ENCODE assay signal across 10 cellular contexts in genomic region chr3:11844891-11845290, GRCh38. TPM values are rescaled to one million over a fixed set of nuclear protein-coding genes. Genes with fewer than 3 reads are reported as not detected.
DNase-seq lines count a peak whose midpoint lies in the region; ATAC-seq and TF ChIP-seq lines count a peak whose summit lies in the region.
"Had no signal": no experiment of that assay in that cellular context is flagged by ENCODE, and none has a peak within 500 bp of the region (broad histone marks: within the 10 kb centered on the region; RNA-seq: fewer than 3 reads in every experiment).

No MANE protein-coding gene starts in this region.

- H3K27me3 ChIP-seq in left ventricle myocardium inferior (ENCODE audit: low read depth) (no peaks in the 10 kb centered on the region), iPS-18a (ENCODE audit: control insufficient read depth, insufficient read depth, low read length) (peaks cover 15% of the 10 kb centered on the region), subcutaneous abdominal adipose tissue (ENCODE audit: control insufficient read depth in 5 of 5, insufficient read depth in 4 of 5, low read length in 5 of 5) (no peaks in the 10 kb centered on the region), gastroesophageal sphincter (no peaks in the 10 kb centered on the region)
- H3K27me3 ChIP-seq: colonic mucosa had no signal

- DNase-seq in left ventricle myocardium inferior (no peak), Right ventricle myocardium superior (no peak), activated B cell treated with CpG ODN at 0.5 μM for 24 hours (no peak), GM19240 (ENCODE audit: insufficient read length, low spot score) (no peak), GM13976 (ENCODE audit: low spot score) (no peak)
- DNase-seq: colonic mucosa, NCI-H524 had no signal

- H3K27ac ChIP-seq in left ventricle myocardium inferior (replicated peaks) (no peak overlapping the region), iPS-18a (ENCODE audit: low read length) (no peak overlapping the region), subcutaneous abdominal adipose tissue (ENCODE audit: low read depth, low read length) (no peak overlapping the region), gastroesophageal sphincter (no peak overlapping the region)
- H3K27ac ChIP-seq: colonic mucosa had no signal

- H3K4me3 ChIP-seq in left ventricle myocardium inferior (peak overlapping the region; percentile 87), iPS-18a (ENCODE audit: low read length) (peak overlapping the region; percentile 95), subcutaneous abdominal adipose tissue (ENCODE audit: low read depth in 1 of 5, low read length in 5 of 5) (peak overlapping the region in 1 of 5 donors; percentile 8), gastroesophageal sphincter (no peak overlapping the region)

- H3K36me3 ChIP-seq in left ventricle myocardium inferior (peaks cover 42% of the 10 kb centered on the region), iPS-18a (ENCODE audit: control insufficient read depth, low read depth, low read length) (peaks cover 14% of the 10 kb centered on the region), subcutaneous abdominal adipose tissue (ENCODE audit: control insufficient read depth in 5 of 5, insufficient read depth in 5 of 5, low read length in 5 of 5) (peaks cover 4 to 36% (median 24%) of the 10 kb centered on the region in 5 donors), gastroesophageal sphincter (peaks cover 0 to 43% of the 10 kb centered on the region in 2 donors)
- H3K36me3 ChIP-seq: colonic mucosa had no signal

- no peak for TF ChIP-seq EP300 in gastroesophageal sphincter (IDR thresholded peaks at IDR 0.05)

- POLR2A ChIA-PET in activated B cell treated with CpG ODN at 0.5 μM for 24 hours (lab: Charles Lee), result no interaction called here

- peaks cover under 1% of the 10 kb centered on the region for H3K9me3 Mint-ChIP-seq in activated B cell treated with CpG ODN at 0.5 μM for 24 hours

- no peak overlapping the region for H3K9ac ChIP-seq in iPS-18a (ENCODE audit: low read length)
- H3K9ac ChIP-seq in subcutaneous abdominal adipose tissue (ENCODE audit: low read length in 5 of 5), result peak overlapping the region in 4 of 5 donors; percentile 1 to 94 (median 58)

- in situ Hi-C loops in GM13976 (cut with MboI; ENCODE audit: low sequenced_read_pairs, unreplicated experiment), result no loop called here

- H3K4me1 Mint-ChIP-seq in activated B cell treated with CpG ODN at 0.5 μM for 24 hours, result peaks cover 37% of the 10 kb centered on the region

- ATAC-seq in Right ventricle myocardium superior (ENCODE audit: poor library complexity) (no peak), activated B cell treated with CpG ODN at 0.5 μM for 24 hours (ENCODE audit: low read depth) (no peak), gastroesophageal sphincter (no peak)

- H3K4me1 ChIP-seq in left ventricle myocardium inferior, result peaks cover 34% of the 10 kb centered on the region
- H3K4me1 ChIP-seq in iPS-18a (ENCODE audit: control insufficient read depth, low read depth, low read length), result peaks cover 7% of the 10 kb centered on the region
- peaks cover 9 to 41% (median 26%) of the 10 kb centered on the region in 5 donors for H3K4me1 ChIP-seq in subcutaneous abdominal adipose tissue (ENCODE audit: control insufficient read depth in 5 of 5, insufficient read depth in 5 of 5, low read length in 5 of 5)
- H3K4me1 ChIP-seq in gastroesophageal sphincter, result peaks cover 0 to 32% (median 6%) of the 10 kb centered on the region in 3 donors
- H3K4me1 ChIP-seq: colonic mucosa had no signal

- peaks cover 4% of the 10 kb centered on the region for H3K9me3 ChIP-seq in left ventricle myocardium inferior (replicated peaks)
- no peaks in the 10 kb centered on the region for H3K9me3 ChIP-seq in iPS-18a (ENCODE audit: control insufficient read depth, low read depth, low read length)
- H3K9me3 ChIP-seq in subcutaneous abdominal adipose tissue (ENCODE audit: control insufficient read depth in 5 of 5, low read length in 5 of 5), result peaks cover 0 to 2% (median 0%) of the 10 kb centered on the region in 5 donors
- no peaks in the 10 kb centered on the region for H3K9me3 ChIP-seq in gastroesophageal sphincter
- H3K9me3 ChIP-seq: colonic mucosa had no signal

- no peaks in the 10 kb centered on the region for H3K27me3 Mint-ChIP-seq in activated B cell treated with CpG ODN at 0.5 μM for 24 hours

- peak overlapping the region; percentile 16 for H3K27ac Mint-ChIP-seq in activated B cell treated with CpG ODN at 0.5 μM for 24 hours

- TF ChIP-seq POLR2A in gastroesophageal sphincter (IDR thresholded peaks at IDR 0.05), result no peak

- intact Hi-C loops in left ventricle myocardium inferior (cut with micrococcal nuclease) (no loop called here), Right ventricle myocardium superior (cut with DNase I) (no loop called here), activated B cell treated with CpG ODN at 0.5 μM for 24 hours (cut with micrococcal nuclease) (loop anchor here (5.0 kb wide), 1 partner anchor 618 kb away; no protein-coding TSS in a partner anchor)

- peaks cover 47% of the 10 kb centered on the region for H3K36me3 Mint-ChIP-seq in activated B cell treated with CpG ODN at 0.5 μM for 24 hours (ENCODE audit: low read depth)

- TF ChIP-seq CTCF in left ventricle myocardium inferior (IDR thresholded peaks at IDR 0.05; ENCODE audit: borderline replicate concordance), result no peak
- no peak for TF ChIP-seq CTCF in activated B cell treated with CpG ODN at 0.5 μM for 24 hours (IDR thresholded peaks at IDR 0.05)
- TF ChIP-seq CTCF in gastroesophageal sphincter (IDR thresholded peaks at IDR 0.05), result no peak
- no peak for TF ChIP-seq CTCF in GM13976 (IDR thresholded peaks at IDR 0.05; ENCODE audit: borderline replicate concordance, control extremely low read depth, extremely low read depth, insufficient read depth, missing control alignments)

- WGBS in gastroesophageal sphincter (ENCODE audit: low coverage in 1 of 2), 2 donors, result 43 to 48% methylated on average over 5 of the region's 5 CpGs

- peak overlapping the region; percentile 99 for H3K4me3 Mint-ChIP-seq in activated B cell treated with CpG ODN at 0.5 μM for 24 hours

- CTCF ChIA-PET in activated B cell treated with CpG ODN at 0.5 μM for 24 hours (lab: Charles Lee), result no interaction called here

RNA-seq across cellular contexts. Expression of gene TAMM41, which starts 1.8 kb away (rescaled TPM):
- total RNA-seq in left ventricle myocardium inferior, result 11.1 TPM
- 7.5 TPM for total RNA-seq in Right ventricle myocardium superior
- total RNA-seq in activated B cell treated with CpG ODN at 0.5 μM for 24 hours, result 28.1 and 39.0 TPM in 2 replicates
- total RNA-seq in gastroesophageal sphincter, result 10 to 100 TPM in 1 of 4 donors, 1 to 10 TPM in 3; 3.6 to 26.8 (median 6.5) TPM

Comparison
In these comparisons a context has a peak if more than half of its experiments do, and no peak if none do; other contexts are left out.
1. H3K4me3 ChIP-seq: peak in left ventricle myocardium inferior (single experiment) and iPS-18a (single experiment); none in gastroesophageal sphincter (0 of 2).